ENCODE assay signal across 1 cellular context in genomic region chr7:96321041-96321669, GRCh38.
TF ChIP-seq lines count a peak whose summit lies in the region.

No MANE protein-coding gene starts in this region.

TF ChIP-seq in GM12878, 131 proteins besides CTCF, POLR2A, EP300 and RAD21 (continued from another document):
- TF ChIP-seq E2F8 (IDR thresholded peaks at IDR 0.05; ENCODE audit: low read depth, partially characterized antibody) (no peak), TCF12 (IDR thresholded peaks at IDR 0.05; ENCODE audit: low read depth, low read length) (no peak), CBFB (IDR thresholded peaks at IDR 0.05; ENCODE audit: low read depth) (no peak), MTA3 (IDR thresholded peaks at IDR 0.05; ENCODE audit: borderline replicate concordance, low read length) (no peak), BACH1 (IDR thresholded peaks at IDR 0.05; ENCODE audit: borderline replicate concordance) (0 out of 2 replicates have a peak, but pooled peaks have one; percentile 14), SMC3 (IDR thresholded peaks at IDR 0.05; ENCODE audit: borderline replicate concordance, low read length) (no peak), RB1 (IDR thresholded peaks at IDR 0.05; ENCODE audit: borderline replicate concordance) (no peak), MEF2B (IDR thresholded peaks at IDR 0.05; ENCODE audit: partially characterized antibody, poor library complexity, severe bottlenecking) (no peak), POU2F2 (IDR thresholded peaks at IDR 0.05; ENCODE audit: borderline replicate concordance, low read depth, low read length) (no peak), CEBPZ (IDR thresholded peaks at IDR 0.05; ENCODE audit: low read depth, low read length) (no peak), CBX3 (IDR thresholded peaks at IDR 0.05; ENCODE audit: borderline replicate concordance, low read depth) (no peak), ZNF207 (IDR thresholded peaks at IDR 0.05; ENCODE audit: borderline replicate concordance) (no peak), POLR2AphosphoS5 (IDR thresholded peaks at IDR 0.05; ENCODE audit: low read length) (peak; percentile 93; the same call in 1 of the 2 replicates), CEBPB (IDR thresholded peaks at IDR 0.05; ENCODE audit: borderline replicate concordance in 1 of 2, low read depth in 2 of 2, low read length in 2 of 2) (no peak), EED (IDR thresholded peaks at IDR 0.05; ENCODE audit: low read depth) (0 out of 2 replicates have a peak, but pooled peaks have one; percentile 25), NR2F1 (conservative IDR thresholded peaks at IDR 0.05) (no peak), MAX (IDR thresholded peaks at IDR 0.05; ENCODE audit: low read depth, low read length) (no peak), CUX1 (IDR thresholded peaks at IDR 0.05; ENCODE audit: insufficient replicate concordance, low read depth, low read length) (no peak), POLR2AphosphoS2 (IDR thresholded peaks at IDR 0.05; ENCODE audit: low read depth, low read length) (no peak), ATF7 (IDR thresholded peaks at IDR 0.05; ENCODE audit: low read depth) (no peak), CREM (IDR thresholded peaks at IDR 0.05; ENCODE audit: low read depth) (0 out of 2 replicates have a peak, but pooled peaks have one; percentile 34), SPI1 (IDR thresholded peaks at IDR 0.05; ENCODE audit: borderline replicate concordance, insufficient read depth, low read depth, low read length) (peak; percentile 56; the same call in 1 of the 2 replicates), CBX5 (IDR thresholded peaks at IDR 0.05; ENCODE audit: low read depth) (no peak)
TF ChIP-seq in GM12878: peak in this region for 17.
